In genomic region chr17:48441862-48442261, GRCh38 we compare ENCODE assay signal across 15 cellular contexts. TPM values are rescaled to one million over a fixed set of nuclear protein-coding genes. Genes with fewer than 3 reads are reported as not detected.
DNase-seq lines count a peak whose midpoint lies in the region; ATAC-seq and TF ChIP-seq lines count a peak whose summit lies in the region.
"Had no signal": no experiment of that assay in that cellular context is flagged by ENCODE, and none has a peak within 500 bp of the region (broad histone marks: within the 10 kb centered on the region; RNA-seq: fewer than 3 reads in every experiment).

No MANE protein-coding gene starts in this region.

- POLR2A ChIA-PET in activated naive CD8-positive, alpha-beta T cell treated with anti-CD3 and anti-CD28 coated beads, Interleukin-2, amount 10 ng/mL, durations not matched to agents 7 days and 5 days (lab: Charles Lee): interaction anchor here (0.6 to 5.1 kb wide), 5 partner anchors 11 to 1722 kb away, joined by 3 to 61 read pairs (median 4); partner anchors contain the start of gene SKAP1

- H3K9me2 ChIP-seq in MM.1S (replicated peaks; ENCODE audit: insufficient read depth, low read length): no peaks in the 10 kb centered on the region

- no peaks in the 10 kb centered on the region for H4K20me1 ChIP-seq in MM.1S (ENCODE audit: insufficient read depth, low read length)

- no peak for TF ChIP-seq POLR2A in spleen (IDR thresholded peaks at IDR 0.05)

- no peaks in the 10 kb centered on the region for H3K79me2 ChIP-seq in MM.1S (ENCODE audit: low read length)

- TF ChIP-seq CTCF in MM.1S (IDR thresholded peaks at IDR 0.05; ENCODE audit: low read length) (no peak), spleen (IDR thresholded peaks at IDR 0.05 in 8 of 11, conservative IDR thresholded peaks at IDR 0.05 in 3 of 11) (no peak)

- H3K4me3 Mint-ChIP-seq in activated CD8-positive, alpha-beta memory T cell treated with anti-CD3 and anti-CD28 coated beads, Interleukin-2, amount 10 ng/mL, durations not matched to agents 7 days and 5 days: peak overlapping the region; percentile 52
- H3K4me3 Mint-ChIP-seq in activated naive CD8-positive, alpha-beta T cell treated with anti-CD3 and anti-CD28 coated beads, Interleukin-2, amount 10 ng/mL, durations not matched to agents 7 days and 5 days: peak overlapping the region; percentile 68

- intact Hi-C loops in spleen (cut with DNase I; ENCODE audit: low total_unique reads): no loop called here

- H3K4me1 Mint-ChIP-seq in activated CD8-positive, alpha-beta memory T cell treated with anti-CD3 and anti-CD28 coated beads, Interleukin-2, amount 10 ng/mL, durations not matched to agents 7 days and 5 days: peaks cover 89% of the 10 kb centered on the region
- peaks cover 82% of the 10 kb centered on the region for H3K4me1 Mint-ChIP-seq in activated naive CD8-positive, alpha-beta T cell treated with anti-CD3 and anti-CD28 coated beads, Interleukin-2, amount 10 ng/mL, durations not matched to agents 7 days and 5 days

- peak overlapping the region; percentile 47 for H3K9ac ChIP-seq in MM.1S (ENCODE audit: low read length)

- no peaks in the 10 kb centered on the region for H3K36me3 ChIP-seq in MM.1S (replicated peaks; ENCODE audit: insufficient read depth, low read length)
- H3K36me3 ChIP-seq in spleen: no peaks in the 10 kb centered on the region
- H3K36me3 ChIP-seq: colonic mucosa had no signal

- H3K9me3 Mint-ChIP-seq in activated CD8-positive, alpha-beta memory T cell treated with anti-CD3 and anti-CD28 coated beads, Interleukin-2, amount 10 ng/mL, durations not matched to agents 7 days and 5 days (ENCODE audit: low read depth): peaks cover under 1% of the 10 kb centered on the region
- H3K9me3 Mint-ChIP-seq in activated naive CD8-positive, alpha-beta T cell treated with anti-CD3 and anti-CD28 coated beads, Interleukin-2, amount 10 ng/mL, durations not matched to agents 7 days and 5 days: no peaks in the 10 kb centered on the region

- H3K27ac Mint-ChIP-seq in activated CD8-positive, alpha-beta memory T cell treated with anti-CD3 and anti-CD28 coated beads, Interleukin-2, amount 10 ng/mL, durations not matched to agents 7 days and 5 days: peak overlapping the region; percentile 98
- peak overlapping the region; percentile 87 for H3K27ac Mint-ChIP-seq in activated naive CD8-positive, alpha-beta T cell treated with anti-CD3 and anti-CD28 coated beads, Interleukin-2, amount 10 ng/mL, durations not matched to agents 7 days and 5 days

- H3K27ac ChIP-seq in MM.1S (ENCODE audit: low read length): peak overlapping the region; percentile 87
- peak overlapping the region; percentile 1 to 82 (median 42) for H3K27ac ChIP-seq in spleen
- H3K27ac ChIP-seq: foreskin keratinocyte had no signal

- H3K36me3 Mint-ChIP-seq in activated CD8-positive, alpha-beta memory T cell treated with anti-CD3 and anti-CD28 coated beads, Interleukin-2, amount 10 ng/mL, durations not matched to agents 7 days and 5 days: peaks cover 11% of the 10 kb centered on the region
- peaks cover 12% of the 10 kb centered on the region for H3K36me3 Mint-ChIP-seq in activated naive CD8-positive, alpha-beta T cell treated with anti-CD3 and anti-CD28 coated beads, Interleukin-2, amount 10 ng/mL, durations not matched to agents 7 days and 5 days

- peak overlapping the region; percentile 12; the same call in 1 of the 2 replicates for H2AFZ ChIP-seq in MM.1S (ENCODE audit: low read length)

- CTCF ChIA-PET in activated CD8-positive, alpha-beta memory T cell treated with anti-CD3 and anti-CD28 coated beads, Interleukin-2, amount 10 ng/mL, durations not matched to agents 7 days and 5 days (lab: Charles Lee): interaction anchor here (0.7 to 11.2 kb wide), 4 partner anchors 12 to 152 kb away, joined by 4 to 145 read pairs (median 15); partner anchors contain the start of gene HOXB5

- H3K9me3 ChIP-seq in MM.1S (replicated peaks; ENCODE audit: insufficient read depth, low read length): no peaks in the 10 kb centered on the region
- no peaks in the 10 kb centered on the region for H3K9me3 ChIP-seq in spleen
- H3K9me3 ChIP-seq: colonic mucosa had no signal

- DNase-seq in activated CD8-positive, alpha-beta memory T cell treated with anti-CD3 and anti-CD28 coated beads, Interleukin-2, amount 10 ng/mL, durations not matched to agents 7 days and 5 days: no peak
- no peak for DNase-seq in activated CD8-positive, alpha-beta memory T cell treated with anti-CD3 and anti-CD28 coated beads, Interleukin-2, amount 50 U/mL, for 4 hours
- DNase-seq in MM.1S: no peak
- no peak for DNase-seq in activated naive CD8-positive, alpha-beta T cell treated with anti-CD3 and anti-CD28 coated beads, Interleukin-2, amount 10 ng/mL, durations not matched to agents 7 days and 5 days
- DNase-seq in spleen: no peak
- no peak for DNase-seq in stimulated activated CD4-positive, alpha-beta T cell treated with anti-CD3 and anti-CD28 coated beads, Interleukin-1b, Interleukin-23, amount 100 ng/mL, for 48 hours
- DNase-seq in foreskin melanocyte: no peak
- DNase-seq: activated T-cell treated with anti-CD3 and anti-CD28 coated beads, Interleukin-2, amount 50 U/mL, for 1 hour; colonic mucosa; foreskin keratinocyte; NCI-H1417; posterior cingulate gyrus; stimulated activated naive CD8-positive, alpha-beta T cell treated with anti-CD3 and anti-CD28 coated beads, Interleukin-15, Interleukin-2, amounts not matched to agents 100 U/mL and 50 U/mL, for 24 hours had no signal

- H3K27me3 Mint-ChIP-seq in activated CD8-positive, alpha-beta memory T cell treated with anti-CD3 and anti-CD28 coated beads, Interleukin-2, amount 10 ng/mL, durations not matched to agents 7 days and 5 days: no peaks in the 10 kb centered on the region
- H3K27me3 Mint-ChIP-seq in activated naive CD8-positive, alpha-beta T cell treated with anti-CD3 and anti-CD28 coated beads, Interleukin-2, amount 10 ng/mL, durations not matched to agents 7 days and 5 days: no peaks in the 10 kb centered on the region

- peak overlapping the region; percentile 49 for H3K4me2 ChIP-seq in MM.1S (ENCODE audit: low read depth, low read length)

- H3K4me3 ChIP-seq in MM.1S (ENCODE audit: low read length) (0 out of 2 replicates have a peak overlapping the region, but pooled peaks have one; percentile 4), spleen (no peak overlapping the region)
- H3K4me3 ChIP-seq: colonic mucosa had no signal

- no peak for ATAC-seq in activated CD8-positive, alpha-beta memory T cell treated with anti-CD3 and anti-CD28 coated beads, Interleukin-2, amount 10 ng/mL, durations not matched to agents 7 days and 5 days
- no peak for ATAC-seq in activated naive CD8-positive, alpha-beta T cell treated with anti-CD3 and anti-CD28 coated beads, Interleukin-2, amount 10 ng/mL, durations not matched to agents 7 days and 5 days (ENCODE audit: low read depth)
- ATAC-seq in GM21447 (IDR thresholded peaks at IDR 0.05; ENCODE audit: unreplicated experiment): no peak
- ATAC-seq: foreskin keratinocyte had no signal

- WGBS in spleen, 5 donors: 82 to 89% (median 88%) methylated on average over 4 of the region's 4 CpGs

- H3K4me1 ChIP-seq in MM.1S (ENCODE audit: low read length) (peaks cover 55% of the 10 kb centered on the region), spleen (peaks cover 42 to 94% (median 62%) of the 10 kb centered on the region in 6 donors)
- H3K4me1 ChIP-seq: colonic mucosa, foreskin keratinocyte had no signal

- H3K27me3 ChIP-seq in MM.1S (replicated peaks; ENCODE audit: insufficient read depth, low read length) (no peaks in the 10 kb centered on the region), spleen (replicated peaks in 1 of 7) (peaks cover 0 to 62% (median 0%) of the 10 kb centered on the region in 7 donors)
- H3K27me3 ChIP-seq: colonic mucosa had no signal

- peaks cover 36% of the 10 kb centered on the region for H3F3A ChIP-seq in MM.1S (ENCODE audit: insufficient read depth, low read length)

RNA-seq across cellular contexts. Expression of gene SKAP1, which starts 11.8 kb away (rescaled TPM):
- 10 to 100 TPM; 75.5 to 91.4 TPM for total RNA-seq in activated CD8-positive, alpha-beta memory T cell treated with anti-CD3 and anti-CD28 coated beads, Interleukin-2, amount 10 ng/mL, durations not matched to agents 7 days and 5 days
- total RNA-seq in activated naive CD8-positive, alpha-beta T cell treated with anti-CD3 and anti-CD28 coated beads, Interleukin-2, amount 10 ng/mL, durations not matched to agents 7 days and 5 days: 10 to 100 TPM; 96.0 to 98.8 TPM
- 10 to 100 TPM; 11.7 to 26.5 (median 20.5) TPM for total RNA-seq in spleen
- 10 to 100 TPM; 11.5 to 28.9 (median 20.5) TPM for polyA plus RNA-seq in spleen
- total RNA-seq: foreskin keratinocyte, H4 had no signal
- polyA plus RNA-seq: foreskin keratinocyte had no signal
